Comparison of ENCODE assay signal across 12 cellular contexts in the genomic region with DNA sequence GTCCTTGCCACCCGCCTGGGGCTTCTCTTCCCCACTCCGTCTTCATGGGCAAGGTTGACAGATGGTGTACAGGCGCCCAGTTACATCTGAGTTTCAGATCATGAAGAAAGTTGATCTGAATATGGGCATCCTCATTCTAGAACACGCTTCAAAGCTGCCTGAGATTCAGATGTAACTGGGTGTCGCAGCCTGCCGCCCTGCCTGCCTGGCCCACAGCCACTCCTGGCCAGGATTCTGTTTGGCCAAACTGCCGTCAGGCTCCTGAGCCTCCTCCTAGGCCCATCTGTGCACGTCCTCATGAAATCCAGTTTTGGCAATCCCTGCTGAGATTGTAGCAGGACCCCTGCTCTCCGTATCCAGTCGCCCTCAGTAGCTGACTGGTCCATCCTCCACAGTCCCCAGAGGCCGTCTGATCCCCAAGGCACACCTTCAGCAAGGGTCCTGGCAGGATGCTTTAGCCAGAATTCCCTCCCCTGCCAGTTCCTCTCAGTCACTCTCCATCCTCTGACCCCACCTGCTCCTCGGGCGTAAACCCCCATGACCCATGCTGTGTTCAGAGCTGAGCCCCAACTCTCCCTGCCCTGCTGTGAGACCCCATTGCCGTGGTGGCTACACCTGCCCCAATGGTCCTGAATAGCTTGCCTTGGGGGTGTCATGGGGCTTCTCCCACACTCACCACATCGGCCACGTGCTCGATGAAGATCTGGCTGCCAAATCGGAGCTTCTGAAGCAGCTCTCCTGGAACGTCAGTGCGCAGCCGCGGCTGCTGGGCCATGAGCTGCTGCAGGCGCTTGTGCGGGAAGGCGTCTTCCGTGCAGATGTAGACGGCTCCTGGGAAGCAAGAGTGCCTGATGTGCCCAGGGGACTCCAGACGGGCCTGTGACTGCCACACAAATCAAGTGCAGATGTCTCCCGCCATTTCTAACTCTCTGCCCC. TPM values are rescaled to one million over a fixed set of nuclear protein-coding genes. Genes with fewer than 3 reads are reported as not detected.
DNase-seq lines count a peak whose midpoint lies in the region; ATAC-seq and TF ChIP-seq lines count a peak whose summit lies in the region.
"Had no signal": no experiment of that assay in that cellular context is flagged by ENCODE, and none has a peak within 500 bp of the region (broad histone marks: within the 10 kb centered on the region; RNA-seq: fewer than 3 reads in every experiment).

No MANE protein-coding gene starts in this region.

- H3K36me3 ChIP-seq in BLaER1 treated with 17β-estradiol and CSF1 and Interleukin-3, amounts not matched to agents 10 nM and 100 nM, result peaks cover 90 to 96% (median 95%) of the 10 kb centered on the region in 11 experiments
- H3K36me3 ChIP-seq in vagina, result peaks cover 0 to 58% of the 10 kb centered on the region in 2 donors

- H3K4me3 Mint-ChIP-seq in activated naive CD8-positive, alpha-beta T cell, result no peak overlapping the region
- H3K4me3 Mint-ChIP-seq in memory B cell, result no peak overlapping the region

- peaks cover 50 to 99% (median 80%) of the 10 kb centered on the region in 11 experiments for H4K20me1 ChIP-seq in BLaER1 treated with 17β-estradiol and CSF1 and Interleukin-3, amounts not matched to agents 10 nM and 100 nM

- ATAC-seq in memory B cell (ENCODE audit: low read depth), result no peak
- ATAC-seq in GM21381 (IDR thresholded peaks at IDR 0.05; ENCODE audit: unreplicated experiment), result no peak
- ATAC-seq: psoas muscle had no signal

- H3K4me3 ChIP-seq in BLaER1 treated with 17β-estradiol and CSF1 and Interleukin-3, amounts not matched to agents 10 nM and 100 nM, result no peak overlapping the region
- H3K4me3 ChIP-seq in vagina, result no peak overlapping the region
- H3K4me3 ChIP-seq: psoas muscle, thoracic aorta had no signal

- H3K36me3 Mint-ChIP-seq in activated naive CD8-positive, alpha-beta T cell, result no peaks in the 10 kb centered on the region
- peaks cover 7% of the 10 kb centered on the region for H3K36me3 Mint-ChIP-seq in memory B cell

- peaks cover 38 to 81% (median 57%) of the 10 kb centered on the region in 10 experiments for H3K4me1 ChIP-seq in BLaER1 treated with 17β-estradiol and CSF1 and Interleukin-3, amounts not matched to agents 10 nM and 100 nM
- H3K4me1 ChIP-seq in vagina, result peaks cover 28% of the 10 kb centered on the region

- H3K27ac Mint-ChIP-seq in activated naive CD8-positive, alpha-beta T cell, result peak overlapping the region; percentile 28
- peak overlapping the region; percentile 62 for H3K27ac Mint-ChIP-seq in memory B cell

- DNase-seq in memory B cell (ENCODE audit: low spot score in 2 of 2) (no peak), LoVo (ENCODE audit: low spot score) (no peak), vagina (ENCODE audit: extremely low spot score in 2 of 2) (no peak)
- DNase-seq: amniotic stem cell, NCI-H1048, NCI-H2227 treated with DMSO at 0.1 percent for 48 hours had no signal

- peak; percentile 22 for TF ChIP-seq POLR2A in GM18951 (IDR thresholded peaks at IDR 0.05; ENCODE audit: extremely low read depth, insufficient read depth, insufficient read length)
- no peak for TF ChIP-seq POLR2A in vagina (IDR thresholded peaks at IDR 0.05)

- H3K27me3 Mint-ChIP-seq in activated naive CD8-positive, alpha-beta T cell, result no peaks in the 10 kb centered on the region
- H3K27me3 Mint-ChIP-seq in memory B cell, result no peaks in the 10 kb centered on the region

- in situ Hi-C loops in GM18951 (cut with MboI; ENCODE audit: low sequenced_read_pairs, unreplicated experiment), result no loop called here

- H3K27me3 ChIP-seq in BLaER1 treated with 17β-estradiol and CSF1 and Interleukin-3, amounts not matched to agents 10 nM and 100 nM, result no peaks in the 10 kb centered on the region
- no peaks in the 10 kb centered on the region for H3K27me3 ChIP-seq in vagina

- H3K4me1 Mint-ChIP-seq in activated naive CD8-positive, alpha-beta T cell (ENCODE audit: low read depth), result no peaks in the 10 kb centered on the region
- H3K4me1 Mint-ChIP-seq in memory B cell, result peaks cover 29% of the 10 kb centered on the region

- H3K9me3 ChIP-seq in BLaER1 treated with 17β-estradiol and CSF1 and Interleukin-3, amounts not matched to agents 10 nM and 100 nM (replicated peaks in 1 of 11), result no peaks in the 10 kb centered on the region
- no peaks in the 10 kb centered on the region for H3K9me3 ChIP-seq in vagina
- H3K9me3 ChIP-seq: psoas muscle, thoracic aorta had no signal

- H3K4me2 ChIP-seq in BLaER1 treated with 17β-estradiol and CSF1 and Interleukin-3, amounts not matched to agents 10 nM and 100 nM, result peak overlapping the region in 9 of 11 experiments; percentile 11 to 86 (median 71); a peak in 14 of 22 replicates

- H3K27ac ChIP-seq in BLaER1 treated with 17β-estradiol and CSF1 and Interleukin-3, amounts not matched to agents 10 nM and 100 nM, result peak overlapping the region in 9 of 11 experiments; percentile 20 to 90 (median 79); a peak in 17 of 22 replicates
- H3K27ac ChIP-seq in vagina, result no peak overlapping the region
- H3K27ac ChIP-seq: thoracic aorta had no signal

- no peaks in the 10 kb centered on the region for H3K9me3 Mint-ChIP-seq in activated naive CD8-positive, alpha-beta T cell (ENCODE audit: low read depth)
- no peaks in the 10 kb centered on the region for H3K9me3 Mint-ChIP-seq in memory B cell

- H3K9ac ChIP-seq in BLaER1 treated with 17β-estradiol and CSF1 and Interleukin-3, amounts not matched to agents 10 nM and 100 nM, result peak overlapping the region in 10 of 11 experiments; percentile 16 to 74 (median 62); a peak in 17 of 22 replicates

- no peak for TF ChIP-seq CTCF in vagina (IDR thresholded peaks at IDR 0.05)

- intact Hi-C loops in vagina (cut with DNase I), result no loop called here

RNA-seq across cellular contexts. Expression of a gene that starts 12.5 kb away (rescaled TPM):
- 6.9 TPM for total RNA-seq in vagina

RNA-seq across cellular contexts. Expression of a gene that starts 12.8 kb away (rescaled TPM):
- 172 TPM for total RNA-seq in vagina
